ENCODE assay signal across 8 cellular contexts in genomic region chr3:160921020-160921635, GRCh38.
DNase-seq lines count a peak whose midpoint lies in the region; ATAC-seq, FAIRE-seq and TF ChIP-seq lines count a peak whose summit lies in the region.

No MANE protein-coding gene starts in this region.

- no peaks in the 10 kb centered on the region for H3K79me1 ChIP-seq in H1 (ENCODE audit: low read depth, low read length)

- H3K4me1 ChIP-seq in OCI-LY3 (ENCODE audit: low read length), result no peaks in the 10 kb centered on the region
- no peaks in the 10 kb centered on the region for H3K4me1 ChIP-seq in H1 (replicated peaks in 1 of 4; ENCODE audit: control insufficient read depth in 3 of 4, insufficient read depth in 4 of 4, low read length in 3 of 4)

- H4K5ac ChIP-seq in H1 (ENCODE audit: insufficient read length, low read depth, low read length), result no peak overlapping the region

- H3K4me3 Mint-ChIP-seq in activated CD4-positive, alpha-beta memory T cell treated with anti-CD3 and anti-CD28 coated beads for 36 hours, result no peak overlapping the region

- no peak for TF ChIP-seq POLR2A in H1 (IDR thresholded peaks at IDR 0.05; ENCODE audit: control extremely low read depth in 1 of 2, low read depth in 2 of 2, low read length in 2 of 2)

- no peaks in the 10 kb centered on the region for H3K9me3 Mint-ChIP-seq in activated CD4-positive, alpha-beta memory T cell treated with anti-CD3 and anti-CD28 coated beads for 36 hours

- H3K9ac ChIP-seq in OCI-LY3 (ENCODE audit: low read length) (no peak overlapping the region), H1 (replicated peaks in 1 of 4; ENCODE audit: extremely low read depth in 1 of 4, low read depth in 3 of 4, low read length in 3 of 4) (no peak overlapping the region)

- POLR2A ChIA-PET in H1 (lab: Charles Lee; ENCODE audit: partially characterized antibody), result no interaction called here
- POLR2A ChIA-PET in activated CD4-positive, alpha-beta memory T cell treated with anti-CD3 and anti-CD28 coated beads for 36 hours (lab: Charles Lee), result no interaction called here

- no peak overlapping the region for H3K4ac ChIP-seq in H1 (replicated peaks; ENCODE audit: insufficient read length, low read depth, low read length)

- FAIRE-seq in H1 (lab: Jason Lieb, UNC), result peak; percentile 80

- no peak overlapping the region for H3K18ac ChIP-seq in H1 (ENCODE audit: extremely low read depth, low read length)

- no peak overlapping the region for H2BK120ac ChIP-seq in H1 (replicated peaks; ENCODE audit: low read depth, low read length)

- H2BK12ac ChIP-seq in H1 (ENCODE audit: low read depth, low read length), result no peak overlapping the region

- no peaks in the 10 kb centered on the region for H3K36me3 Mint-ChIP-seq in activated CD4-positive, alpha-beta memory T cell treated with anti-CD3 and anti-CD28 coated beads for 36 hours

- H3K27me3 ChIP-seq in OCI-LY3 (ENCODE audit: low read depth, low read length) (no peaks in the 10 kb centered on the region), H1 (replicated peaks in 1 of 4; ENCODE audit: control insufficient read depth in 3 of 4, extremely low read depth in 1 of 4, insufficient read depth in 3 of 4, low read length in 3 of 4) (no peaks in the 10 kb centered on the region)

- no peak overlapping the region for H2AK5ac ChIP-seq in H1 (ENCODE audit: low read depth, low read length)

- H2BK20ac ChIP-seq in H1 (ENCODE audit: low read length), result no peak overlapping the region

- CTCF ChIA-PET in H1 (lab: Charles Lee; ENCODE audit: partially characterized antibody), result interaction anchor here (0.6 to 5.5 kb wide), 20 partner anchors 8 to 287 kb away, joined by 3 to 40 read pairs (median 5); no protein-coding TSS in a partner anchor
- CTCF ChIA-PET in activated CD4-positive, alpha-beta memory T cell treated with anti-CD3 and anti-CD28 coated beads for 36 hours (lab: Charles Lee), result no interaction called here

- H4K20me1 ChIP-seq in OCI-LY3 (ENCODE audit: insufficient read depth, low read length) (no peaks in the 10 kb centered on the region), H1 (replicated peaks in 1 of 2; ENCODE audit: control insufficient read depth in 1 of 2, insufficient read depth in 2 of 2, low read length in 2 of 2) (no peaks in the 10 kb centered on the region)

- H4K8ac ChIP-seq in H1 (ENCODE audit: extremely low read depth, insufficient read depth, low read length), result no peak overlapping the region

- no peaks in the 10 kb centered on the region for H3K4me1 Mint-ChIP-seq in activated CD4-positive, alpha-beta memory T cell treated with anti-CD3 and anti-CD28 coated beads for 36 hours (ENCODE audit: low read depth)

- TF ChIP-seq CTCF in AG09309 (IDR thresholded peaks at IDR 0.05; ENCODE audit: control insufficient read depth, insufficient read depth, low read depth, low read length, missing control alignments) (peak; percentile 87), OCI-LY3 (IDR thresholded peaks at IDR 0.05; ENCODE audit: low read depth, low read length) (peak; percentile 74), H1 (IDR thresholded peaks at IDR 0.05; ENCODE audit: control extremely low read depth in 1 of 3, insufficient read depth in 1 of 3, low read depth in 1 of 3, low read length in 3 of 3) (peak; percentile 58 to 73 (median 69))

- ATAC-seq in GM18502 (IDR thresholded peaks at IDR 0.05; ENCODE audit: poor library complexity, unreplicated experiment) (peak; percentile 89), HG03196 (IDR thresholded peaks at IDR 0.05; ENCODE audit: unreplicated experiment) (peak; percentile 67)

- H3K9me3 ChIP-seq in OCI-LY3 (ENCODE audit: insufficient read depth, low read length), result no peaks in the 10 kb centered on the region
- no peaks in the 10 kb centered on the region for H3K9me3 ChIP-seq in H1 (ENCODE audit: insufficient read depth in 2 of 2, low read depth in 1 of 2, low read length in 1 of 2)

- H3K27ac ChIP-seq in OCI-LY3 (ENCODE audit: low read length) (no peak overlapping the region), H1 (ENCODE audit: low read depth, low read length) (no peak overlapping the region)

- peak; percentile 81 to 84 for TF ChIP-seq RAD21 in H1 (IDR thresholded peaks at IDR 0.05 in 1 of 2, conservative IDR thresholded peaks at IDR 0.05 in 1 of 2; ENCODE audit: low read depth in 2 of 2, low read length in 2 of 2)

- no peak overlapping the region for H3K23ac ChIP-seq in H1 (ENCODE audit: insufficient read length)

- no peak overlapping the region for H3K27ac Mint-ChIP-seq in activated CD4-positive, alpha-beta memory T cell treated with anti-CD3 and anti-CD28 coated beads for 36 hours

- DNase-seq in AG09309 (ENCODE audit: low read depth), result peak; percentile 8
- no peak for DNase-seq in H1 (ENCODE audit: low read depth in 1 of 2, low spot score in 2 of 2)
- DNase-seq in myocyte (ENCODE audit: low read depth), result peak; percentile 50
- no peak for DNase-seq in NCI-H1048 (lab: John Stamatoyannopoulos, UW)
- DNase-seq in activated CD4-positive, alpha-beta memory T cell treated with anti-CD3 and anti-CD28 coated beads for 36 hours, result no peak

- no peak overlapping the region for H3K14ac ChIP-seq in H1 (ENCODE audit: insufficient read length)

- no peak overlapping the region for H2BK5ac ChIP-seq in H1 (ENCODE audit: low read depth, low read length)

- no peak overlapping the region for H3K56ac ChIP-seq in H1 (replicated peaks; ENCODE audit: insufficient read length, low read depth, low read length)

- TF ChIP-seq EP300 in H1 (IDR thresholded peaks at IDR 0.05; ENCODE audit: borderline replicate concordance in 1 of 2, low read depth in 2 of 2, low read length in 2 of 2), result no peak

- H2AFZ ChIP-seq in OCI-LY3 (ENCODE audit: low read depth, low read length) (no peak overlapping the region), H1 (ENCODE audit: low read length) (no peak overlapping the region)

- H3K4me3 ChIP-seq in AG09309 (ENCODE audit: control insufficient read depth, low read depth, low read length), result no peak overlapping the region
- no peak overlapping the region for H3K4me3 ChIP-seq in OCI-LY3 (ENCODE audit: low read length)
- H3K4me3 ChIP-seq in H1 (ENCODE audit: extremely low read depth in 1 of 4, insufficient read depth in 2 of 4, low read depth in 3 of 4, low read length in 4 of 4), result no peak overlapping the region

- intact Hi-C loops in activated CD4-positive, alpha-beta memory T cell treated with anti-CD3 and anti-CD28 coated beads for 36 hours (cut with micrococcal nuclease), result no loop called here

- H3K27me3 Mint-ChIP-seq in activated CD4-positive, alpha-beta memory T cell treated with anti-CD3 and anti-CD28 coated beads for 36 hours, result no peaks in the 10 kb centered on the region

- H3K79me2 ChIP-seq in OCI-LY3 (ENCODE audit: low read length) (no peaks in the 10 kb centered on the region), H1 (ENCODE audit: control insufficient read depth in 1 of 2, insufficient read depth in 2 of 2, low read length in 2 of 2) (no peaks in the 10 kb centered on the region)

- H2BK15ac ChIP-seq in H1 (ENCODE audit: low read length), result no peak overlapping the region

- H4K91ac ChIP-seq in H1 (replicated peaks; ENCODE audit: insufficient read length, low read length), result no peak overlapping the region

- H3K36me3 ChIP-seq in OCI-LY3 (replicated peaks; ENCODE audit: low read depth, low read length), result no peaks in the 10 kb centered on the region
- H3K36me3 ChIP-seq in H1 (ENCODE audit: control insufficient read depth in 2 of 4, insufficient read depth in 4 of 4, low read length in 3 of 4), result no peaks in the 10 kb centered on the region

- H3K4me2 ChIP-seq in OCI-LY3 (ENCODE audit: low read length) (no peak overlapping the region), H1 (ENCODE audit: insufficient read depth in 1 of 2, low read depth in 2 of 2, low read length in 2 of 2) (no peak overlapping the region)

- WGBS in H1 (ENCODE audit: extremely low coverage in 1 of 2, insufficient coverage in 1 of 2, insufficient read length in 1 of 2, insufficient replicate concordance in 2 of 2, low coverage in 1 of 2, low lambda C conversion rate in 2 of 2, missing lambda C conversion rate in 1 of 2), 2 experiments, result 55% methylated on average over 4 of the region's 4 CpGs; no CpG with 5 or more reads in 1 of the 2 experiments

- H3K23me2 ChIP-seq in H1 (ENCODE audit: low read depth, low read length), result no peaks in the 10 kb centered on the region

TF ChIP-seq in H1, 55 proteins besides CTCF, POLR2A, EP300 and RAD21:
- no peak for TF ChIP-seq SP4 (IDR thresholded peaks at IDR 0.05; ENCODE audit: low read length)
- TF ChIP-seq RNF2 (IDR thresholded peaks at IDR 0.05; ENCODE audit: borderline replicate concordance, low read depth, low read length, missing control alignments, poor library complexity, severe bottlenecking), result no peak
- TF ChIP-seq CBX8 (IDR thresholded peaks at IDR 0.05; ENCODE audit: borderline replicate concordance, low read depth, low read length), result no peak
- TF ChIP-seq MAX (IDR thresholded peaks at IDR 0.05), result no peak
- TF ChIP-seq USF2 (IDR thresholded peaks at IDR 0.05; ENCODE audit: low read length), result no peak
- TF ChIP-seq BCL11A (IDR thresholded peaks at IDR 0.05; ENCODE audit: low read depth in 2 of 2, low read length in 2 of 2), result no peak
- TF ChIP-seq TEAD4 (IDR thresholded peaks at IDR 0.05; ENCODE audit: low read depth, low read length), result no peak
- no peak for TF ChIP-seq TCF12 (IDR thresholded peaks at IDR 0.05; ENCODE audit: low read depth, low read length)
- TF ChIP-seq SAP30 (IDR thresholded peaks at IDR 0.05; ENCODE audit: insufficient read depth, insufficient replicate concordance, low read length), result no peak
- no peak for TF ChIP-seq RBBP5 (IDR thresholded peaks at IDR 0.05; ENCODE audit: borderline replicate concordance, low read depth, low read length)

Comparison
In these comparisons a context has a peak if more than half of its experiments do, and no peak if none do; other contexts are left out.
1. DNase-seq: peak in AG09309 (single experiment) and myocyte (single experiment); none in H1 (0 of 2), NCI-H1048 (single experiment) and activated CD4-positive, alpha-beta memory T cell treated with anti-CD3 and anti-CD28 coated beads for 36 hours (single experiment).
2. Peak in every context shown above with its lines, with median percentiles within 50 percentile points of each other: CTCF ChIP-seq.